ENCODE assay signal across 18 cellular contexts in the genomic region with DNA sequence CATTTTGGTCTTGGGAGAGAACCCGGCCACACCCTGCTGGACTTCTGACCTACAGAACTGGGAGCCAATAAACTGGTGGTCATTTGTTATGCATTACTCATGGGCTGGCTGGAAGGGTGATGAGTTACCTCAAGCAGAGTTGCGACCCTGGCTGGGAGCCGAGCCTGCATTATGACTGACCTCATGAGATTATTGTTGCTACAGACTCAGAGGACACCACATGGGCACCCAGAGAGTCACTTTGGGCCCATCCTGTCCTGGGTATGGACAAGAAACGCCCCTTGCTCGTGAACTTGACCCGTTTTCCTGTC.
A peak's percentile ranks its signal among the peaks of the same experiment; 100 is the strongest.
DNase-seq lines count a peak whose midpoint lies in the region; ATAC-seq and TF ChIP-seq lines count a peak whose summit lies in the region.
"Had no signal": no experiment of that assay in that cellular context is flagged by ENCODE, and none has a peak within 500 bp of the region (broad histone marks: within the 10 kb centered on the region; RNA-seq: fewer than 3 reads in every experiment).

No MANE protein-coding gene starts in this region.

- intact Hi-C loops in Right ventricle myocardium superior (cut with DNase I) = no loop called here
- intact Hi-C loops in heart right ventricle (cut with DNase I) = no loop called here
- intact Hi-C loops in vagina (cut with DNase I) = no loop called here

- no peak for ATAC-seq in Right ventricle myocardium superior (ENCODE audit: poor library complexity)
- ATAC-seq in heart right ventricle = no peak
- no peak for ATAC-seq in activated T-cell treated with anti-CD3 and anti-CD28 coated beads, Interleukin-2, amount 50 U/mL, for 72 hours (replicated peaks in 1 of 2)
- ATAC-seq in HG02571 (IDR thresholded peaks at IDR 0.05; ENCODE audit: unreplicated experiment) = no peak
- ATAC-seq: activated naive CD8-positive, alpha-beta T cell treated with anti-CD3 and anti-CD28 coated beads, Interleukin-2, amount 50 U/mL, for 24 hours; heart left ventricle; T-helper 17 cell had no signal

- H3K27me3 ChIP-seq in heart right ventricle = peaks cover 0 to 28% (median 11%) of the 10 kb centered on the region in 7 donors
- no peaks in the 10 kb centered on the region for H3K27me3 ChIP-seq in vagina

- H3K4me1 ChIP-seq in heart right ventricle (no peaks in the 10 kb centered on the region), vagina (no peaks in the 10 kb centered on the region)
- H3K4me1 ChIP-seq: heart left ventricle had no signal

- H3K36me3 Mint-ChIP-seq in activated T-cell treated with anti-CD3 and anti-CD28 coated beads, Interleukin-2, amount 50 U/mL, for 72 hours (ENCODE audit: insufficient read depth in 2 of 2) = no peaks in the 10 kb centered on the region

- H3K9me3 ChIP-seq in heart right ventricle (no peaks in the 10 kb centered on the region), vagina (no peaks in the 10 kb centered on the region)
- H3K9me3 ChIP-seq: heart left ventricle had no signal

- H3K27ac ChIP-seq in heart right ventricle (no peak overlapping the region), vagina (no peak overlapping the region)
- H3K27ac ChIP-seq: heart left ventricle, RWPE1 had no signal

- H3K36me3 ChIP-seq in heart right ventricle (no peaks in the 10 kb centered on the region), vagina (no peaks in the 10 kb centered on the region)
- H3K36me3 ChIP-seq: heart left ventricle had no signal

- TF ChIP-seq CTCF in heart right ventricle (IDR thresholded peaks at IDR 0.05) = no peak
- TF ChIP-seq CTCF in vagina (IDR thresholded peaks at IDR 0.05) = no peak

- no peak overlapping the region for H3K27ac Mint-ChIP-seq in activated T-cell treated with anti-CD3 and anti-CD28 coated beads, Interleukin-2, amount 50 U/mL, for 72 hours
- H3K27ac Mint-ChIP-seq: activated naive CD8-positive, alpha-beta T cell treated with anti-CD3 and anti-CD28 coated beads, Interleukin-2, amount 50 U/mL, for 24 hours; T-helper 17 cell had no signal

- H3K4me3 ChIP-seq in heart right ventricle = no peak overlapping the region
- no peak overlapping the region for H3K4me3 ChIP-seq in vagina
- H3K4me3 ChIP-seq: heart left ventricle had no signal

- WGBS in heart right ventricle, 2 donors = 77 to 83% methylated on average over 6 of the region's 6 CpGs

- TF ChIP-seq POLR2A in vagina (IDR thresholded peaks at IDR 0.05) = no peak

- H3K4me3 Mint-ChIP-seq in activated T-cell treated with anti-CD3 and anti-CD28 coated beads, Interleukin-2, amount 50 U/mL, for 72 hours = no peak overlapping the region
- H3K4me3 Mint-ChIP-seq: activated naive CD8-positive, alpha-beta T cell treated with anti-CD3 and anti-CD28 coated beads, Interleukin-2, amount 50 U/mL, for 24 hours; T-helper 17 cell had no signal

- no peaks in the 10 kb centered on the region for H3K4me1 Mint-ChIP-seq in activated T-cell treated with anti-CD3 and anti-CD28 coated beads, Interleukin-2, amount 50 U/mL, for 72 hours (ENCODE audit: low read depth)
- H3K4me1 Mint-ChIP-seq: activated naive CD8-positive, alpha-beta T cell treated with anti-CD3 and anti-CD28 coated beads, Interleukin-2, amount 50 U/mL, for 24 hours; T-helper 17 cell had no signal

- peak; percentile 25 for DNase-seq in Right ventricle myocardium superior
- no peak for DNase-seq in heart right ventricle
- DNase-seq in T1000 (lab: John Stamatoyannopoulos, UW) = peak; percentile 27
- peak; percentile 63 for DNase-seq in fibroblast of the conjunctiva (ENCODE audit: low read depth)
- DNase-seq in vagina (ENCODE audit: extremely low spot score in 2 of 2) = peak; percentile 75 to 79
- no peak for DNase-seq in NCI-H2107 treated with DMSO at 0.1 percent for 48 hours (lab: John Stamatoyannopoulos, UW; ENCODE audit: unreplicated experiment)
- no peak for DNase-seq in activated T-cell treated with anti-CD3 and anti-CD28 coated beads, Interleukin-2, amount 50 U/mL, for 72 hours
- DNase-seq: activated CD4-positive, alpha-beta T cell treated with anti-CD3 and anti-CD28 coated beads for 4 hours; activated naive CD8-positive, alpha-beta T cell treated with anti-CD3 and anti-CD28 coated beads, Interleukin-2, amount 50 U/mL, for 24 hours; activated T-cell treated with anti-CD3 and anti-CD28 coated beads, Interleukin-2, amount 50 U/mL, for 48 hours; cerebellar nuclear complex; NCI-H2081; NCI-H774; substantia nigra; T-helper 17 cell had no signal

- peaks cover 7% of the 10 kb centered on the region for H3K27me3 Mint-ChIP-seq in activated T-cell treated with anti-CD3 and anti-CD28 coated beads, Interleukin-2, amount 50 U/mL, for 72 hours (ENCODE audit: low read depth)

- H3K9me3 Mint-ChIP-seq in activated T-cell treated with anti-CD3 and anti-CD28 coated beads, Interleukin-2, amount 50 U/mL, for 72 hours = no peaks in the 10 kb centered on the region
- H3K9me3 Mint-ChIP-seq: activated naive CD8-positive, alpha-beta T cell treated with anti-CD3 and anti-CD28 coated beads, Interleukin-2, amount 50 U/mL, for 24 hours had no signal

Comparison
In these comparisons a context has a peak if more than half of its experiments do, and no peak if none do; other contexts are left out.
1. DNase-seq: peak in Right ventricle myocardium superior (single experiment), T1000 (single experiment), fibroblast of the conjunctiva (single experiment) and vagina (2 of 2); none in heart right ventricle (0 of 2), NCI-H2107 treated with DMSO at 0.1 percent for 48 hours (single experiment) and activated T-cell treated with anti-CD3 and anti-CD28 coated beads, Interleukin-2, amount 50 U/mL, for 72 hours (0 of 2).